In the genomic region with DNA sequence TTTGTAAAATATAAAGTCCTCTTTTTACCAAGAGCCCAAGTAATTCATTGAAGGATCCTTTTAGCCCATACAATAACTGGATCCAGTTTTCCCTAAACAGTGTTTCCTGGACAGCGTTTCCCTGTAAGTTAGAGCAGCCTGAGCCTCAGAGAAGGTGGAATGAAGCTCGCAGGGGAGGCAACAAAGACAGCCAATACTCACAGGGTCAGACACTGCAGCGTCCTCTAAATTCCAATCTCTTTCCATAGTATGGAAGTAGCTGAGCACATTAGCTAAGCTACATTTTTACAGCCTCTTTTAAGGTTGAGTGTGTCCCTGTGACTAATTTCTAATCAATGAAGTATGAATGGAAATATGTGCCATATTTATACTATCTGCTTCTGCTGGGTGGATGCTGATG, we compare ENCODE assay signal across 20 cellular contexts.
"Had no signal": no experiment of that assay in that cellular context is flagged by ENCODE, and none has a peak within 500 bp of the region (broad histone marks: within the 10 kb centered on the region; RNA-seq: fewer than 3 reads in every experiment).

No MANE protein-coding gene starts in this region.

- DNase-seq: dermis blood vessel endothelial cell; dorsolateral prefrontal cortex; effector CD4-positive, alpha-beta T cell; effector memory CD4-positive, alpha-beta T cell; esophagus squamous epithelium; foreskin fibroblast; foreskin melanocyte; gastrocnemius medialis; glutamatergic neuron; head of caudate nucleus; heart right ventricle; hippocampal formation; left cardiac atrium; left lung; left ventricle myocardium superior; lower lobe of right lung; mesenchymal stem cell; mucosa of descending colon had no signal

- H3K27ac Mint-ChIP-seq: mesothelial cell of epicardium had no signal

- H3K36me3 Mint-ChIP-seq: mesothelial cell of epicardium had no signal

- H3K27me3 ChIP-seq: dorsolateral prefrontal cortex, esophagus squamous epithelium, gastrocnemius medialis, heart right ventricle, left lung had no signal

- ATAC-seq: gastrocnemius medialis, heart right ventricle, left cardiac atrium, left lung, left ventricle myocardium superior, lower lobe of right lung, mucosa of descending colon had no signal

- H3K9me3 Mint-ChIP-seq: mesothelial cell of epicardium had no signal

- H3K4me1 Mint-ChIP-seq: mesothelial cell of epicardium had no signal

- H3K36me3 ChIP-seq: esophagus squamous epithelium, gastrocnemius medialis, heart right ventricle, left lung, lower lobe of right lung had no signal

- H3K27ac ChIP-seq: coronary artery, esophagus squamous epithelium, gastrocnemius medialis, heart right ventricle, left lung, lower lobe of right lung had no signal

- H3K4me3 Mint-ChIP-seq: mesothelial cell of epicardium had no signal

- H3K4me1 ChIP-seq: esophagus squamous epithelium, gastrocnemius medialis, heart right ventricle, left lung, lower lobe of right lung had no signal

- H3K4me3 ChIP-seq: coronary artery, dorsolateral prefrontal cortex, esophagus squamous epithelium, gastrocnemius medialis, heart right ventricle, left lung, lower lobe of right lung, mucosa of descending colon had no signal

- H3K9me3 ChIP-seq: esophagus squamous epithelium, gastrocnemius medialis, heart right ventricle, left lung, lower lobe of right lung, mucosa of descending colon had no signal
